11 cellular contexts compared by ENCODE assay signal in genomic region chr15:35168464-35168863, GRCh38.
A peak's percentile ranks its signal among the peaks of the same experiment; 100 is the strongest.
DNase-seq lines count a peak whose midpoint lies in the region; TF ChIP-seq lines count a peak whose summit lies in the region.
"Had no signal": no experiment of that assay in that cellular context is flagged by ENCODE, and none has a peak within 500 bp of the region (broad histone marks: within the 10 kb centered on the region; RNA-seq: fewer than 3 reads in every experiment).

No MANE protein-coding gene starts in this region.

- TF ChIP-seq CTCF in A673 (conservative IDR thresholded peaks at IDR 0.05; ENCODE audit: low read depth, low read length) (no peak), HFF-Myc (IDR thresholded peaks at IDR 0.05; ENCODE audit: low read depth, low read length, missing control alignments) (no peak), WI38 (IDR thresholded peaks at IDR 0.05; ENCODE audit: low read depth, low read length) (no peak)

- no peaks in the 10 kb centered on the region for H3K36me3 ChIP-seq in A673 (ENCODE audit: insufficient read depth, low read length, poor library complexity, severe bottlenecking)

- H3K4me3 ChIP-seq in A673 (ENCODE audit: low read depth, low read length, poor library complexity, severe bottlenecking) (no peak overlapping the region), HFF-Myc (replicated peaks; ENCODE audit: low read depth, low read length) (no peak overlapping the region), WI38 (ENCODE audit: low read depth, low read length) (peak overlapping the region; percentile 34; the same call in 1 of the 2 replicates)
- H3K4me3 ChIP-seq: testis had no signal

- H3K27me3 ChIP-seq in A673 (replicated peaks; ENCODE audit: insufficient read depth, low read depth, low read length, poor library complexity) = no peaks in the 10 kb centered on the region
- H3K27me3 ChIP-seq: testis had no signal

- no peaks in the 10 kb centered on the region for H3K9me3 ChIP-seq in A673 (ENCODE audit: low read depth, low read length, poor library complexity, severe bottlenecking)
- H3K9me3 ChIP-seq: testis had no signal

- CTCF ChIA-PET in A673 (lab: Charles Lee) = no interaction called here

- no TSS peak for BruUV-seq in A673 (replicated peaks; lab: Mats Ljungman, UMichigan)

- peaks cover 27% of the 10 kb centered on the region for H3K4me1 ChIP-seq in A673 (ENCODE audit: insufficient read depth, low read length, poor library complexity, severe bottlenecking)
- H3K4me1 ChIP-seq: testis had no signal

- H3K27ac ChIP-seq in A673 (ENCODE audit: low read depth, low read length, poor library complexity, severe bottlenecking) = no peak overlapping the region
- H3K27ac ChIP-seq: testis had no signal

- POLR2A ChIA-PET in A673 (lab: Charles Lee; ENCODE audit: low non-redundant PET) = no interaction called here

- intact Hi-C loops in A673 (cut with micrococcal nuclease; ENCODE audit: unreplicated experiment) = no loop called here

- DNase-seq in A673 (ENCODE audit: low spot score) (peak; percentile 70), HFF-Myc (ENCODE audit: extremely low read depth, low read depth) (peak; percentile 36), glomerular visceral epithelial cell (ENCODE audit: extremely low spot score) (peak; percentile 16), cerebellum (ENCODE audit: low spot score) (no peak), DMS79 (lab: John Stamatoyannopoulos, UW) (no peak), NCI-H2081 treated with DMSO at 0.1 percent for 48 hours (lab: John Stamatoyannopoulos, UW) (no peak), CD1c-positive myeloid dendritic cell (ENCODE audit: extremely low spot score) (no peak)
- DNase-seq: activated CD8-positive, alpha-beta T cell treated with anti-CD3 and anti-CD28 coated beads for 36 hours; NCI-H1105; testis had no signal

Comparison
In these comparisons a context has a peak if more than half of its experiments do, and no peak if none do; other contexts are left out.
1. DNase-seq: peak in A673 (single experiment), HFF-Myc (single experiment) and glomerular visceral epithelial cell (single experiment); none in cerebellum (single experiment), DMS79 (single experiment), NCI-H2081 treated with DMSO at 0.1 percent for 48 hours (single experiment) and CD1c-positive myeloid dendritic cell (single experiment).